ENCODE assay signal across 13 cellular contexts in the genomic region with DNA sequence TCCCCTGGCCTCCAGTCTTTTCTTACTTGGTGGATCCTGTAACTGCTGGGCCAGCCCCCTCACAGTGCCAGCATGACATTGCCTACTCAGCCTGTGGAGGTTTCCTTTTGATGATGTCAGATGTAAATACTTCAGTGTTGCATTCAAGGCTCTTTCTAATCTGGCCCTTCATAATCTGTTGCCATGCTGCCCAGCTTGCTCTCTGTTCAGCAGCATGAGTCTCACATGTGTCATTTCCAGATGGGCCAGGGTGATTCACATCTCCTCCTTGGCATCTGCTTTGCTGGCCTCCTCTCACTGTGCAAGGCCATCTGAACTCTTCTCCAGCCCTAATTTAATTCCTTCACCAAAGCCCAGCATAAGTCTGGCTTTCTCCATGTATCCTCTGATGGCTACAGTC. TPM values are rescaled to one million over a fixed set of nuclear protein-coding genes. Genes with fewer than 3 reads are reported as not detected.
A peak's percentile ranks its signal among the peaks of the same experiment; 100 is the strongest.
DNase-seq lines count a peak whose midpoint lies in the region; ATAC-seq and TF ChIP-seq lines count a peak whose summit lies in the region.
"Had no signal": no experiment of that assay in that cellular context is flagged by ENCODE, and none has a peak within 500 bp of the region (broad histone marks: within the 10 kb centered on the region; RNA-seq: fewer than 3 reads in every experiment).

No MANE protein-coding gene starts in this region.

- no peaks in the 10 kb centered on the region for H3K79me2 ChIP-seq in GM23338 (replicated peaks; ENCODE audit: insufficient read depth)

- peaks cover 6% of the 10 kb centered on the region for H3K27me3 Mint-ChIP-seq in activated CD4-positive, alpha-beta T cell treated with anti-CD3 and anti-CD28 coated beads, Interleukin-2, amount 10 ng/mL, durations not matched to agents 24 days and 14 days
- H3K27me3 Mint-ChIP-seq in GM23338 (ENCODE audit: insufficient read depth, low read depth, poor library complexity) = peaks cover 2% of the 10 kb centered on the region
- H3K27me3 Mint-ChIP-seq: activated naive CD4-positive, alpha-beta T cell treated with anti-CD3 and anti-CD28 coated beads, Interleukin-2, amount 10 ng/mL, durations not matched to agents 7 days and 5 days had no signal

- no peak overlapping the region for H3K27ac Mint-ChIP-seq in activated CD4-positive, alpha-beta T cell treated with anti-CD3 and anti-CD28 coated beads, Interleukin-2, amount 10 ng/mL, durations not matched to agents 24 days and 14 days
- no peak overlapping the region for H3K27ac Mint-ChIP-seq in GM23338
- H3K27ac Mint-ChIP-seq: activated naive CD4-positive, alpha-beta T cell treated with anti-CD3 and anti-CD28 coated beads, Interleukin-2, amount 10 ng/mL, durations not matched to agents 7 days and 5 days; dendritic cell treated with granulocyte-macrophage colony-stimulating factor and Interleukin-4, amounts not matched to agents 40 ng/mL and 50 ng/mL, for 4 days had no signal

- H3K9me3 Mint-ChIP-seq in activated CD4-positive, alpha-beta T cell treated with anti-CD3 and anti-CD28 coated beads, Interleukin-2, amount 10 ng/mL, durations not matched to agents 24 days and 14 days = peaks cover 6% of the 10 kb centered on the region
- peaks cover 10% of the 10 kb centered on the region for H3K9me3 Mint-ChIP-seq in GM23338

- no peak for ATAC-seq in GM23338

- peak; percentile 27 for DNase-seq in activated CD4-positive, alpha-beta T cell treated with anti-CD3 and anti-CD28 coated beads, Interleukin-2, amount 10 ng/mL, durations not matched to agents 24 days and 14 days
- no peak for DNase-seq in activated CD4-positive, alpha-beta T cell treated with anti-CD3 and anti-CD28 coated beads, Interleukin-2, amount 50 U/mL, for 4 hours
- DNase-seq in SW 1271 (lab: John Stamatoyannopoulos, UW) (peak; percentile 66 to 71), fibroblast of peridontal ligament (ENCODE audit: extremely low read depth) (peak; percentile 75), SHP77 (lab: John Stamatoyannopoulos, UW) (no peak), GM23338 (ENCODE audit: low spot score) (no peak), coronary artery (ENCODE audit: low spot score) (no peak)
- DNase-seq: activated naive CD4-positive, alpha-beta T cell treated with anti-CD3 and anti-CD28 coated beads, Interleukin-2, amount 10 ng/mL, durations not matched to agents 7 days and 5 days; heart right ventricle; ovary; PC-9 had no signal

- H3K4me2 ChIP-seq in GM23338 = no peak overlapping the region
- H3K4me2 ChIP-seq: PC-9 had no signal

- no peaks in the 10 kb centered on the region for H3K36me3 Mint-ChIP-seq in activated CD4-positive, alpha-beta T cell treated with anti-CD3 and anti-CD28 coated beads, Interleukin-2, amount 10 ng/mL, durations not matched to agents 24 days and 14 days (ENCODE audit: low read depth)
- peaks cover 5% of the 10 kb centered on the region for H3K36me3 Mint-ChIP-seq in GM23338 (ENCODE audit: low read depth)
- H3K36me3 Mint-ChIP-seq: activated naive CD4-positive, alpha-beta T cell treated with anti-CD3 and anti-CD28 coated beads, Interleukin-2, amount 10 ng/mL, durations not matched to agents 7 days and 5 days had no signal

- H3K9me2 ChIP-seq in GM23338 (ENCODE audit: insufficient read depth) = no peaks in the 10 kb centered on the region

- no peaks in the 10 kb centered on the region for H3K36me3 ChIP-seq in subcutaneous abdominal adipose tissue (ENCODE audit: control insufficient read depth in 5 of 5, insufficient read depth in 5 of 5, low read length in 5 of 5)
- H3K36me3 ChIP-seq in GM23338 (ENCODE audit: insufficient read depth) = no peaks in the 10 kb centered on the region
- H3K36me3 ChIP-seq: heart right ventricle, ovary had no signal

- H3K4me3 Mint-ChIP-seq in activated CD4-positive, alpha-beta T cell treated with anti-CD3 and anti-CD28 coated beads, Interleukin-2, amount 10 ng/mL, durations not matched to agents 24 days and 14 days = no peak overlapping the region
- no peak overlapping the region for H3K4me3 Mint-ChIP-seq in GM23338
- H3K4me3 Mint-ChIP-seq: activated naive CD4-positive, alpha-beta T cell treated with anti-CD3 and anti-CD28 coated beads, Interleukin-2, amount 10 ng/mL, durations not matched to agents 7 days and 5 days; dendritic cell treated with granulocyte-macrophage colony-stimulating factor and Interleukin-4, amounts not matched to agents 40 ng/mL and 50 ng/mL, for 4 days had no signal

- H3K27me3 ChIP-seq in subcutaneous abdominal adipose tissue (ENCODE audit: control insufficient read depth in 5 of 5, insufficient read depth in 4 of 5, low read length in 5 of 5) = no peaks in the 10 kb centered on the region
- H3K27me3 ChIP-seq in GM23338 (ENCODE audit: insufficient read depth) = no peaks in the 10 kb centered on the region
- H3K27me3 ChIP-seq: heart right ventricle, ovary had no signal

- H3F3A ChIP-seq in GM23338 (replicated peaks; ENCODE audit: low read depth) = no peaks in the 10 kb centered on the region

- intact Hi-C loops in activated CD4-positive, alpha-beta T cell treated with anti-CD3 and anti-CD28 coated beads, Interleukin-2, amount 10 ng/mL, durations not matched to agents 24 days and 14 days (cut with micrococcal nuclease) = no loop called here

- H4K20me1 ChIP-seq in GM23338 (replicated peaks; ENCODE audit: insufficient read depth) = no peaks in the 10 kb centered on the region

- no peak for TF ChIP-seq CTCF in GM23338 (conservative IDR thresholded peaks at IDR 0.05; ENCODE audit: low read depth in 2 of 2)
- TF ChIP-seq CTCF in coronary artery (IDR thresholded peaks at IDR 0.05) = no peak

- H3K4me3 ChIP-seq in subcutaneous abdominal adipose tissue (ENCODE audit: low read depth in 1 of 5, low read length in 5 of 5) = no peak overlapping the region
- H3K4me3 ChIP-seq in GM23338 = no peak overlapping the region
- H3K4me3 ChIP-seq in coronary artery = no peak overlapping the region
- H3K4me3 ChIP-seq: heart right ventricle, ovary, PC-9 had no signal

- H3K9ac ChIP-seq in subcutaneous abdominal adipose tissue (ENCODE audit: low read length in 5 of 5) = no peak overlapping the region

- H3K9me3 ChIP-seq in subcutaneous abdominal adipose tissue (ENCODE audit: control insufficient read depth in 5 of 5, low read length in 5 of 5) = peaks cover 0 to 4% (median 0%) of the 10 kb centered on the region in 5 donors
- H3K9me3 ChIP-seq: ovary had no signal

- peaks cover 0 to 12% (median 10%) of the 10 kb centered on the region in 5 donors for H3K4me1 ChIP-seq in subcutaneous abdominal adipose tissue (ENCODE audit: control insufficient read depth in 5 of 5, insufficient read depth in 5 of 5, low read length in 5 of 5)
- H3K4me1 ChIP-seq in GM23338 (ENCODE audit: insufficient read depth) = peaks cover 15% of the 10 kb centered on the region

- H3K4me1 Mint-ChIP-seq in activated CD4-positive, alpha-beta T cell treated with anti-CD3 and anti-CD28 coated beads, Interleukin-2, amount 10 ng/mL, durations not matched to agents 24 days and 14 days = no peaks in the 10 kb centered on the region
- H3K4me1 Mint-ChIP-seq in GM23338 = peaks cover 17% of the 10 kb centered on the region
- H3K4me1 Mint-ChIP-seq: activated naive CD4-positive, alpha-beta T cell treated with anti-CD3 and anti-CD28 coated beads, Interleukin-2, amount 10 ng/mL, durations not matched to agents 7 days and 5 days had no signal

- peak overlapping the region; percentile 40 for H3K27ac ChIP-seq in subcutaneous abdominal adipose tissue (ENCODE audit: low read depth, low read length)
- H3K27ac ChIP-seq in GM23338 (ENCODE audit: low read depth) = no peak overlapping the region
- H3K27ac ChIP-seq in coronary artery = no peak overlapping the region
- H3K27ac ChIP-seq: heart right ventricle, ovary, PC-9 had no signal

- H2AFZ ChIP-seq in GM23338 = no peak overlapping the region
- H2AFZ ChIP-seq: PC-9 had no signal

TF ChIP-seq in GM23338, 12 proteins besides CTCF, POLR2A, EP300 and RAD21:
- no peak for TF ChIP-seq NANOG (IDR thresholded peaks at IDR 0.05; ENCODE audit: borderline replicate concordance)
- TF ChIP-seq JUNB (IDR thresholded peaks at IDR 0.05; ENCODE audit: unreplicated experiment) = no peak
- TF ChIP-seq POLR2AphosphoS5 (IDR thresholded peaks at IDR 0.05; ENCODE audit: low read depth) = no peak
- TF ChIP-seq ZNF331 (CRISPR knock-in tag; IDR thresholded peaks at IDR 0.05; ENCODE audit: low read depth) = no peak

RNA-seq across cellular contexts. Expression of gene MAST4, which starts 57.2 kb away (rescaled TPM):
- total RNA-seq in activated CD4-positive, alpha-beta T cell treated with anti-CD3 and anti-CD28 coated beads, Interleukin-2, amount 10 ng/mL, durations not matched to agents 24 days and 14 days = 16.1 and 18.3 TPM in 2 replicates
- 2.7 and 8.5 TPM in 2 replicates for total RNA-seq in GM23338 (2014; rRNA removed; shearing (Covaris generic))
- polyA plus RNA-seq in GM23338 (2016; fragmentation: Nextera tagmentation; extraction: Ambion mirVana) = 2.2 and 3.6 TPM in 2 replicates

Comparison
In these comparisons a context has a peak if more than half of its experiments do, and no peak if none do; other contexts are left out.
1. DNase-seq: peak in activated CD4-positive, alpha-beta T cell treated with anti-CD3 and anti-CD28 coated beads, Interleukin-2, amount 10 ng/mL, durations not matched to agents 24 days and 14 days (single experiment), SW 1271 (2 of 2) and fibroblast of peridontal ligament (single experiment); none in activated CD4-positive, alpha-beta T cell treated with anti-CD3 and anti-CD28 coated beads, Interleukin-2, amount 50 U/mL, for 4 hours (0 of 2), SHP77 (0 of 2), GM23338 (single experiment) and coronary artery (single experiment).